ENCODE assay signal across 17 cellular contexts in genomic region chr3:126621627-126622345, GRCh38. TPM values are rescaled to one million over a fixed set of nuclear protein-coding genes. Genes with fewer than 3 reads are reported as not detected.
DNase-seq lines count a peak whose midpoint lies in the region; ATAC-seq, FAIRE-seq and TF ChIP-seq lines count a peak whose summit lies in the region.
"Had no signal": no experiment of that assay in that cellular context is flagged by ENCODE, and none has a peak within 500 bp of the region (broad histone marks: within the 10 kb centered on the region; RNA-seq: fewer than 3 reads in every experiment).

No MANE protein-coding gene starts in this region.

- FAIRE-seq in RCC 7860 (lab: Jason Lieb, UNC): peak; percentile 82
- FAIRE-seq: frontal cortex had no signal

- H3K4me3 ChIP-seq in mesodermal cell (ENCODE audit: extremely low read depth, insufficient read depth, low read length, poor library complexity, severe bottlenecking) (no peak overlapping the region), spleen (no peak overlapping the region)
- H3K4me3 ChIP-seq: dorsolateral prefrontal cortex, upper lobe of left lung had no signal

- peak; percentile 51 for DNase-seq in Daoy (ENCODE audit: low read depth)
- peak; percentile 48 for DNase-seq in RCC 7860 (ENCODE audit: low spot score)
- DNase-seq in cerebellum (ENCODE audit: low spot score): peak; percentile 17
- no peak for DNase-seq in DMS79 treated with DMSO at 0.1 percent for 48 hours (lab: John Stamatoyannopoulos, UW)
- DNase-seq in NCI-H446 treated with DMSO at 0.1 percent for 48 hours (lab: John Stamatoyannopoulos, UW): no peak
- DNase-seq in activated CD8-positive, alpha-beta T cell treated with anti-CD3 and anti-CD28 coated beads for 36 hours: no peak
- no peak for DNase-seq in spleen
- DNase-seq: activated CD8-positive, alpha-beta memory T cell treated with anti-CD3 and anti-CD28 coated beads, Interleukin-2, amount 50 U/mL, for 48 hours; activated naive CD8-positive, alpha-beta T cell treated with anti-CD3 and anti-CD28 coated beads for 36 hours; BE2C; NCI-H2029 treated with DMSO at 0.1 percent for 48 hours; stimulated activated CD4-positive, alpha-beta T cell treated with anti-CD3 and anti-CD28 coated beads, Interleukin-2, amount 100 ng/mL, for 24 hours; upper lobe of left lung had no signal

- no peaks in the 10 kb centered on the region for H3K27me3 ChIP-seq in spleen (replicated peaks in 1 of 7)
- H3K27me3 ChIP-seq: BE2C, dorsolateral prefrontal cortex, upper lobe of left lung had no signal

- ATAC-seq in activated CD8-positive, alpha-beta T cell treated with anti-CD3 and anti-CD28 coated beads for 36 hours: no peak
- ATAC-seq: activated CD4-positive, CD25-positive, alpha-beta regulatory T cell treated with anti-CD3 and anti-CD28 coated beads, Interleukin-2, amount 50 U/mL, for 24 hours had no signal

- CTCF ChIA-PET in activated CD8-positive, alpha-beta T cell treated with anti-CD3 and anti-CD28 coated beads for 36 hours (lab: Charles Lee): interaction anchor here (1.0 kb wide), 1 partner anchor 99 kb away, joined by 3 read pairs; no protein-coding TSS in a partner anchor

- H3K36me3 ChIP-seq in mesodermal cell (ENCODE audit: control insufficient read depth, insufficient read depth, low read length) (no peaks in the 10 kb centered on the region), spleen (no peaks in the 10 kb centered on the region)
- H3K36me3 ChIP-seq: BE2C, upper lobe of left lung had no signal

- peaks cover 10% of the 10 kb centered on the region for H3K36me3 Mint-ChIP-seq in activated CD8-positive, alpha-beta T cell treated with anti-CD3 and anti-CD28 coated beads for 36 hours (ENCODE audit: low read depth)

- H3K4me3 Mint-ChIP-seq in activated CD8-positive, alpha-beta T cell treated with anti-CD3 and anti-CD28 coated beads for 36 hours: no peak overlapping the region
- H3K4me3 Mint-ChIP-seq: activated naive CD8-positive, alpha-beta T cell treated with anti-CD3 and anti-CD28 coated beads for 36 hours had no signal

- H3K9me3 ChIP-seq in mesodermal cell (ENCODE audit: control insufficient read depth, low read length): no peaks in the 10 kb centered on the region
- no peaks in the 10 kb centered on the region for H3K9me3 ChIP-seq in spleen
- H3K9me3 ChIP-seq: BE2C, upper lobe of left lung had no signal

- no peaks in the 10 kb centered on the region for H3K27me3 Mint-ChIP-seq in activated CD8-positive, alpha-beta T cell treated with anti-CD3 and anti-CD28 coated beads for 36 hours
- H3K27me3 Mint-ChIP-seq: activated naive CD8-positive, alpha-beta T cell treated with anti-CD3 and anti-CD28 coated beads for 36 hours had no signal

- no peak for TF ChIP-seq POLR2A in spleen (IDR thresholded peaks at IDR 0.05)

- H3K9me3 Mint-ChIP-seq in activated CD8-positive, alpha-beta T cell treated with anti-CD3 and anti-CD28 coated beads for 36 hours: no peaks in the 10 kb centered on the region
- H3K9me3 Mint-ChIP-seq: activated naive CD8-positive, alpha-beta T cell treated with anti-CD3 and anti-CD28 coated beads for 36 hours had no signal

- peak overlapping the region; percentile 86 for H3K27ac ChIP-seq in mesodermal cell (ENCODE audit: low read depth, low read length, severe bottlenecking)
- no peak overlapping the region for H3K27ac ChIP-seq in spleen
- H3K27ac ChIP-seq: upper lobe of left lung had no signal

- H3K4me1 ChIP-seq in mesodermal cell (ENCODE audit: control insufficient read depth, insufficient read depth, low read length, poor library complexity, severe bottlenecking) (peaks cover 25% of the 10 kb centered on the region), spleen (no peaks in the 10 kb centered on the region)
- H3K4me1 ChIP-seq: BE2C, upper lobe of left lung had no signal

- H3K4me1 Mint-ChIP-seq in activated CD8-positive, alpha-beta T cell treated with anti-CD3 and anti-CD28 coated beads for 36 hours (ENCODE audit: low read depth): peaks cover 3% of the 10 kb centered on the region

- H3K27ac Mint-ChIP-seq in activated CD8-positive, alpha-beta T cell treated with anti-CD3 and anti-CD28 coated beads for 36 hours: no peak overlapping the region
- H3K27ac Mint-ChIP-seq: activated naive CD8-positive, alpha-beta T cell treated with anti-CD3 and anti-CD28 coated beads for 36 hours had no signal

- WGBS in mesodermal cell (ENCODE audit: insufficient coverage in 2 of 2), 2 experiments: 78% methylated on average over 1 of the region's 2 CpGs; no CpG with 5 or more reads in 1 of the 2 experiments
- 86 to 92% (median 89%) methylated on average over 2 of the region's 2 CpGs for WGBS in spleen, 5 donors

- TF ChIP-seq CTCF in activated CD8-positive, alpha-beta T cell treated with anti-CD3 and anti-CD28 coated beads for 36 hours (IDR thresholded peaks at IDR 0.05): no peak
- TF ChIP-seq CTCF in spleen (IDR thresholded peaks at IDR 0.05 in 8 of 11, conservative IDR thresholded peaks at IDR 0.05 in 3 of 11): no peak

- POLR2A ChIA-PET in activated CD8-positive, alpha-beta T cell treated with anti-CD3 and anti-CD28 coated beads for 36 hours (lab: Charles Lee): no interaction called here

- intact Hi-C loops in activated CD8-positive, alpha-beta T cell treated with anti-CD3 and anti-CD28 coated beads for 36 hours (cut with micrococcal nuclease): no loop called here
- intact Hi-C loops in spleen (cut with DNase I; ENCODE audit: low total_unique reads): no loop called here

RNA-seq across cellular contexts. Expression of gene TXNRD3, which starts 33.1 kb away (rescaled TPM):
- total RNA-seq in Daoy (2014; rRNA removed; shearing (Covaris generic)): 4.6 and 7.3 TPM in 2 replicates
- total RNA-seq in cerebellum: 13.2 TPM
- 9.8 TPM for polyA plus RNA-seq in mesodermal cell (2013, experiment 1 of 2)
- polyA plus RNA-seq in mesodermal cell (2013, experiment 2 of 2): 9.6 TPM
- total RNA-seq in activated CD8-positive, alpha-beta T cell treated with anti-CD3 and anti-CD28 coated beads for 36 hours: 1 to 10 TPM; 4.5 to 5.0 TPM
- 10 to 100 TPM in 1 of 7 donors, 1 to 10 TPM in 6; 3.7 to 12.9 (median 7.6) TPM for total RNA-seq in spleen
- polyA plus RNA-seq in spleen: 1 to 10 TPM; 3.7 to 5.8 (median 5.1) TPM

Comparison
In these comparisons a context has a peak if more than half of its experiments do, and no peak if none do; other contexts are left out.
1. DNase-seq: peak in Daoy (single experiment), RCC 7860 (single experiment) and cerebellum (single experiment); none in DMS79 treated with DMSO at 0.1 percent for 48 hours (single experiment), NCI-H446 treated with DMSO at 0.1 percent for 48 hours (single experiment), activated CD8-positive, alpha-beta T cell treated with anti-CD3 and anti-CD28 coated beads for 36 hours (single experiment) and spleen (single experiment).